In the genomic region with DNA sequence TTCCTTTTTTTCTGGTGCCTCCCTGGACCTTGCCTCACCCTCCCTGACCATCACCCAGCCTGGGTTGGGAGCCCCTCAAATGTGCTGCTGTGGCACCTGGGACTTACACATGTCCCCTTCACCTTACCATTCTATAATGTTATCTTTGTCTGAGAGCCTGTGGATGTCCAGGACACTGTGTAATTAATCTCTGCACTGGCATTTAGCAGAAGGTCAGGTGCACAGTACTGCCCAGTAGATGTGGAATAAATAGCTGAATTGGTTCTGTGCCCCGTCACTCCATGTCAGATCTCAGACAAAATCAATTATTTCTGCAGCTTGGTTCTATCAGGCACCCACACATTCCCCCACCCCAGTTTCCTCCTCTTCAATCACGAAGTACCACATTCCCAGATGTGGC, we compare ENCODE assay signal across 29 cellular contexts. TPM values are rescaled to one million over a fixed set of nuclear protein-coding genes. Genes with fewer than 3 reads are reported as not detected.
"Had no signal": no experiment of that assay in that cellular context is flagged by ENCODE, and none has a peak within 500 bp of the region (broad histone marks: within the 10 kb centered on the region; RNA-seq: fewer than 3 reads in every experiment).

No MANE protein-coding gene starts in this region.

- H3K9me3 Mint-ChIP-seq: activated CD4-positive, alpha-beta memory T cell treated with anti-CD3 and anti-CD28 coated beads for 36 hours; activated naive CD4-positive, alpha-beta T cell treated with anti-CD3 and anti-CD28 coated beads, Interleukin-2, amount 10 ng/mL, durations not matched to agents 7 days and 5 days had no signal

- H3K4me2 ChIP-seq: KMS-11 had no signal

- ATAC-seq: Panc1 had no signal

- DNase-seq: activated B cell treated with CpG ODN at 0.5 μM for 24 hours; activated CD4-positive, alpha-beta memory T cell treated with anti-CD3 and anti-CD28 coated beads for 36 hours; activated CD4-positive, alpha-beta T cell treated with anti-CD3 and anti-CD28 coated beads for 1 hour; activated CD4-positive, alpha-beta T cell treated with anti-CD3 and anti-CD28 coated beads, Interleukin-2, amount 10 ng/mL, durations not matched to agents 7 days and 5 days; activated CD8-positive, alpha-beta memory T cell treated with anti-CD3 and anti-CD28 coated beads for 24 hours; activated gamma-delta T cell treated with Interleukin-2 at 50 U/mL for 16 hours; activated naive CD4-positive, alpha-beta T cell treated with anti-CD3 and anti-CD28 coated beads, Interleukin-2, amount 10 ng/mL, durations not matched to agents 7 days and 5 days; activated naive CD8-positive, alpha-beta T cell treated with anti-CD3 and anti-CD28 coated beads for 36 hours; activated T-cell treated with anti-CD3 and anti-CD28 coated beads for 4 hours; activated T-cell treated with anti-CD3 and anti-CD28 coated beads, Interleukin-2, amount 50 U/mL, for 48 hours; caudate nucleus; NCI-H1092; NCI-H1417; NCI-H1694; NCI-H2029; NCI-H345; NCI-H510A; NCI-H526 treated with DMSO at 0.1 percent for 48 hours; NK-92 treated with Interleukin-12 subunit alpha and Interleukin-12 subunit beta, amount 100 ng/mL, for 24 hours; OCI-M1; RPMI8226; SHP77; T-helper 2 cell; T1000 had no signal

- H3K36me3 Mint-ChIP-seq: activated naive CD4-positive, alpha-beta T cell treated with anti-CD3 and anti-CD28 coated beads, Interleukin-2, amount 10 ng/mL, durations not matched to agents 7 days and 5 days; activated naive CD8-positive, alpha-beta T cell treated with anti-CD3 and anti-CD28 coated beads for 36 hours had no signal

- FAIRE-seq: TTC549 had no signal

- H3K9ac ChIP-seq: KMS-11 had no signal

- H3K4me3 Mint-ChIP-seq: activated B cell treated with CpG ODN at 0.5 μM for 24 hours; activated CD4-positive, alpha-beta memory T cell treated with anti-CD3 and anti-CD28 coated beads for 36 hours; activated CD4-positive, alpha-beta T cell treated with anti-CD3 and anti-CD28 coated beads, Interleukin-2, amount 10 ng/mL, durations not matched to agents 7 days and 5 days; activated naive CD4-positive, alpha-beta T cell treated with anti-CD3 and anti-CD28 coated beads, Interleukin-2, amount 10 ng/mL, durations not matched to agents 7 days and 5 days; activated naive CD8-positive, alpha-beta T cell treated with anti-CD3 and anti-CD28 coated beads for 36 hours had no signal

- H3K4me1 Mint-ChIP-seq: activated B cell treated with CpG ODN at 0.5 μM for 24 hours; activated CD4-positive, alpha-beta T cell treated with anti-CD3 and anti-CD28 coated beads, Interleukin-2, amount 10 ng/mL, durations not matched to agents 7 days and 5 days; activated naive CD4-positive, alpha-beta T cell treated with anti-CD3 and anti-CD28 coated beads, Interleukin-2, amount 10 ng/mL, durations not matched to agents 7 days and 5 days; activated naive CD8-positive, alpha-beta T cell treated with anti-CD3 and anti-CD28 coated beads for 36 hours had no signal

- H3K36me3 ChIP-seq: SJSA1 had no signal

- H3K27ac Mint-ChIP-seq: activated B cell treated with CpG ODN at 0.5 μM for 24 hours; activated CD4-positive, alpha-beta memory T cell treated with anti-CD3 and anti-CD28 coated beads for 36 hours; activated CD4-positive, alpha-beta T cell treated with anti-CD3 and anti-CD28 coated beads, Interleukin-2, amount 10 ng/mL, durations not matched to agents 7 days and 5 days; activated naive CD4-positive, alpha-beta T cell treated with anti-CD3 and anti-CD28 coated beads, Interleukin-2, amount 10 ng/mL, durations not matched to agents 7 days and 5 days; activated naive CD8-positive, alpha-beta T cell treated with anti-CD3 and anti-CD28 coated beads for 36 hours; activated T-helper 2 cell treated with anti-CD3 and anti-CD28 coated beads, Interferon-gamma antibody, Interleukin-2, Interleukin-4, amounts not matched to agents 10 μg/mL and 5 μg/mL and 100 μg/mL, durations not matched to agents 14 hours and 24 hours and 36 hours had no signal

- H3K27me3 ChIP-seq: SJSA1 had no signal

- H3K27ac ChIP-seq: KMS-11, SJSA1 had no signal

- H3K4me3 ChIP-seq: SJSA1 had no signal

RNA-seq across cellular contexts. Expression of gene DKK3, which starts 19.9 kb away (rescaled TPM):
- total RNA-seq: activated B cell treated with CpG ODN at 0.5 μM for 24 hours; activated CD4-positive, alpha-beta memory T cell treated with anti-CD3 and anti-CD28 coated beads for 36 hours; activated CD4-positive, alpha-beta T cell treated with anti-CD3 and anti-CD28 coated beads, Interleukin-2, amount 10 ng/mL, durations not matched to agents 7 days and 5 days; activated T-helper 2 cell treated with anti-CD3 and anti-CD28 coated beads, Interferon-gamma antibody, Interleukin-2, Interleukin-4, amounts not matched to agents 10 μg/mL and 5 μg/mL and 100 μg/mL, durations not matched to agents 14 hours and 24 hours and 36 hours had no signal
